8 cellular contexts compared by ENCODE assay signal in genomic region chr12:31325877-31326631, GRCh38. TPM values are rescaled to one million over a fixed set of nuclear protein-coding genes. Genes with fewer than 3 reads are reported as not detected.
DNase-seq lines count a peak whose midpoint lies in the region; ATAC-seq and TF ChIP-seq lines count a peak whose summit lies in the region.

TSS of gene SINHCAF (minus strand) at chr12:31326150. CDS start at chr12:31298204, 27,946 bp downstream.

- peak; percentile 95 to 98 for TF ChIP-seq POLR2A in uterus (IDR thresholded peaks at IDR 0.05)

- DNase-seq in NCI-H187 treated with DMSO at 0.1 percent for 48 hours (lab: John Stamatoyannopoulos, UW) (peak; percentile 91), ascending aorta (ENCODE audit: low spot score in 2 of 2) (peak; percentile 99 to 100), right cardiac atrium (peak; percentile 100), pulmonary artery endothelial cell (ENCODE audit: low read depth, low spot score) (peak; percentile 96), uterus (peak; percentile 99 to 100)

- H3K36me3 ChIP-seq in ascending aorta (no peaks in the 10 kb centered on the region), uterus (no peaks in the 10 kb centered on the region)

- H3K4me1 ChIP-seq in ascending aorta (no peaks in the 10 kb centered on the region), right cardiac atrium (ENCODE audit: control insufficient read depth, insufficient read depth, low read length) (no peaks in the 10 kb centered on the region), uterus (no peaks in the 10 kb centered on the region)

- no peaks in the 10 kb centered on the region for H3K9me3 ChIP-seq in ascending aorta
- no peaks in the 10 kb centered on the region for H3K9me3 ChIP-seq in right cardiac atrium (ENCODE audit: control insufficient read depth, low read length)
- no peaks in the 10 kb centered on the region for H3K9me3 ChIP-seq in uterus

- H3K27me3 ChIP-seq in ascending aorta (no peaks in the 10 kb centered on the region), right cardiac atrium (ENCODE audit: control insufficient read depth, insufficient read depth) (no peaks in the 10 kb centered on the region), uterus (no peaks in the 10 kb centered on the region)

- H3K4me3 ChIP-seq in ascending aorta (peak within 1 kb of the TSS; percentile 86 to 91), right cardiac atrium (ENCODE audit: low read length) (peak within 1 kb of the TSS; percentile 82), uterus (peak within 1 kb of the TSS; percentile 70 to 91)

- intact Hi-C loops in T-helper 2 cell treated with Interferon-gamma antibody and Interleukin-4, amounts not matched to agents 100 ng/mL and 5 ng/mL, for 36 hours (cut with micrococcal nuclease): loop anchor here (1.0 to 10.0 kb wide), 9 partner anchors 9 to 1945 kb away; partner anchors contain the start of genes DNM1L, ERGIC2, ETFBKMT and YARS2
- intact Hi-C loops in ascending aorta (cut with DNase I): loop anchor here (1.0 to 10.0 kb wide), 6 partner anchors 45 to 1945 kb away; partner anchors contain the start of genes AMN1, BICD1, CAPRIN2 and DENND5B
- intact Hi-C loops in right cardiac atrium (cut with DNase I): no loop called here
- intact Hi-C loops in uterus (cut with DNase I; ENCODE audit: low total_unique reads): no loop called here

- under 1% methylated on average over 55 of the region's 55 CpGs for WGBS in right cardiac atrium

- TF ChIP-seq CTCF in ascending aorta (IDR thresholded peaks at IDR 0.05): no peak
- no peak for TF ChIP-seq CTCF in uterus (IDR thresholded peaks at IDR 0.05)

- peak; percentile 33 for ATAC-seq in GM18499 (IDR thresholded peaks at IDR 0.05; ENCODE audit: insufficient read depth, unreplicated experiment)
- peak; percentile 50 for ATAC-seq in HG02943 (IDR thresholded peaks at IDR 0.05; ENCODE audit: low read depth, unreplicated experiment)
- peak; percentile 91 to 95 for ATAC-seq in right cardiac atrium

- H3K27ac ChIP-seq in ascending aorta: peak within 1 kb of the TSS; percentile 81 to 84
- H3K27ac ChIP-seq in right cardiac atrium (ENCODE audit: low read length): peak within 1 kb of the TSS; percentile 74
- H3K27ac ChIP-seq in uterus: peak within 1 kb of the TSS; percentile 97 to 98

RNA-seq across cellular contexts. Expression of gene SINHCAF, which starts in this region (rescaled TPM):
- 94.4 and 107 TPM in 2 replicates for total RNA-seq in T-helper 2 cell treated with Interferon-gamma antibody and Interleukin-4, amounts not matched to agents 100 ng/mL and 5 ng/mL, for 36 hours
- total RNA-seq in ascending aorta (10.9 TPM), right cardiac atrium (10 to 100 TPM in 3 of 4 donors, 1 to 10 TPM in 1; 9.4 to 15.2 (median 13.9) TPM), pulmonary artery endothelial cell (73.9 and 74.6 TPM in 2 replicates), uterus (100 to 1,000 TPM in 2 of 4 donors, 10 to 100 TPM in 2; 26.1 to 237 (median 109) TPM)
- 9.1 TPM for polyA plus RNA-seq in right cardiac atrium

Comparison
In these comparisons a context has a peak if more than half of its experiments do, and no peak if none do; other contexts are left out.
1. Peak in every context shown above with its lines: DNase-seq, ATAC-seq, H3K4me3 ChIP-seq and H3K27ac ChIP-seq.
2. ATAC-seq: peak in every context shown above with its lines; median percentile 93 in right cardiac atrium; 50 in HG02943; 33 in GM18499.
3. intact Hi-C loops: an anchor here in T-helper 2 cell treated with Interferon-gamma antibody and Interleukin-4, amounts not matched to agents 100 ng/mL and 5 ng/mL, for 36 hours (1.0 to 10.0 kb wide) and ascending aorta (1.0 to 10.0 kb wide); none called in right cardiac atrium and uterus.